ENCODE assay signal across 8 cellular contexts in genomic region chr7:135661311-135662122, GRCh38. TPM values are rescaled to one million over a fixed set of nuclear protein-coding genes. Genes with fewer than 3 reads are reported as not detected.
DNase-seq lines count a peak whose midpoint lies in the region; ATAC-seq, FAIRE-seq and TF ChIP-seq lines count a peak whose summit lies in the region.

No MANE protein-coding gene starts in this region.

- ATAC-seq in GM21526 (IDR thresholded peaks at IDR 0.05; ENCODE audit: low FRiP score, unreplicated experiment): peak; percentile 5
- ATAC-seq in GM18909 (IDR thresholded peaks at IDR 0.05; ENCODE audit: poor library complexity, unreplicated experiment): no peak

- POLR2A ChIA-PET in AG04450 (lab: Yijun Ruan, JAX): interaction anchor here (1.0 to 1.3 kb wide), 5 partner anchors 9 to 85 kb away, joined by 3 to 8 read pairs (median 4); no protein-coding TSS in a partner anchor

- no peak for FAIRE-seq in HTR-8/SVneo (lab: Jason Lieb, UNC)

- DNase-seq in AG04450 (ENCODE audit: low read depth, low spot score) (no peak), NCI-H69 (lab: John Stamatoyannopoulos, UW) (peak; percentile 85), cerebellum (ENCODE audit: low spot score) (peak; percentile 17), HTR-8/SVneo (ENCODE audit: insufficient read length, low spot score) (no peak)
- DNase-seq in stimulated activated CD4-positive, alpha-beta T cell treated with anti-CD3 and anti-CD28 coated beads, Interleukin-4, amount 100 ng/mL, for 24 hours: no peak

- H3K9me3 ChIP-seq in AG04450 (ENCODE audit: control insufficient read depth, insufficient read depth, low read length): peaks cover 4% of the 10 kb centered on the region; the same call in 1 of the 2 replicates
- no peaks in the 10 kb centered on the region for H3K9me3 ChIP-seq in mononuclear cell (ENCODE audit: low read depth, low read length)

- H3K4me3 ChIP-seq in AG04450 (ENCODE audit: low read depth, low read length): peak overlapping the region; percentile 54
- peak overlapping the region; percentile 97 for H3K4me3 ChIP-seq in mononuclear cell (ENCODE audit: low read length)

- H3K4me1 ChIP-seq in mononuclear cell (ENCODE audit: insufficient read depth, low read length): peaks cover 47% of the 10 kb centered on the region

- H3K27ac ChIP-seq in AG04450 (ENCODE audit: low read depth, low read length): peak overlapping the region; percentile 57

- H3K27me3 ChIP-seq in AG04450 (ENCODE audit: control insufficient read depth, insufficient read depth, low read length) (no peaks in the 10 kb centered on the region), mononuclear cell (ENCODE audit: insufficient read depth, low read length) (no peaks in the 10 kb centered on the region)

- no peak for TF ChIP-seq CTCF in AG04450 (IDR thresholded peaks at IDR 0.05; ENCODE audit: low read depth, low read length)

- CTCF ChIA-PET in AG04450 (lab: Charles Lee): interaction anchor here (0.6 to 12.7 kb wide), 13 partner anchors 10 to 387 kb away, joined by 3 to 83 read pairs (median 4); no protein-coding TSS in a partner anchor

RNA-seq across cellular contexts. Expression of gene STMP1, which starts 0.8 kb away (rescaled TPM):
- 39.3 and 48.2 TPM in 2 replicates for polyA plus RNA-seq in AG04450 (2011; rRNA removed)
- 9.7 and 15.9 TPM in 2 replicates for polyA minus RNA-seq in AG04450 (2011; rRNA and poly(A)+ RNA removed)
- 36.2 TPM for total RNA-seq in cerebellum
- total RNA-seq in mononuclear cell: 15.5 TPM

Comparison
In these comparisons a context has a peak if more than half of its experiments do, and no peak if none do; other contexts are left out.
1. DNase-seq: peak in NCI-H69 (single experiment) and cerebellum (single experiment); none in AG04450 (single experiment), HTR-8/SVneo (single experiment) and stimulated activated CD4-positive, alpha-beta T cell treated with anti-CD3 and anti-CD28 coated beads, Interleukin-4, amount 100 ng/mL, for 24 hours (single experiment).